In genomic region chr5:159263569-159263905, GRCh38 we compare ENCODE assay signal across 1 cellular context.
TF ChIP-seq lines count a peak whose summit lies in the region.

No MANE protein-coding gene starts in this region.

TF ChIP-seq in HepG2, 621 proteins besides CTCF, POLR2A, EP300 and RAD21 (continues in another document):
- TF ChIP-seq ZBTB10 (CRISPR knock-in tag; IDR thresholded peaks at IDR 0.05; ENCODE audit: borderline replicate concordance) (0 out of 2 replicates have a peak, but pooled peaks have one; percentile 7), MAZ (IDR thresholded peaks at IDR 0.05; ENCODE audit: borderline replicate concordance, low read depth, low read length) (no peak), MAZ (CRISPR knock-in tag; IDR thresholded peaks at IDR 0.05; ENCODE audit: low read depth) (no peak), ZSCAN22 (CRISPR knock-in tag; IDR thresholded peaks at IDR 0.05) (no peak), CBFB (CRISPR knock-in tag; IDR thresholded peaks at IDR 0.05) (no peak), GABPA (IDR thresholded peaks at IDR 0.05; ENCODE audit: low read depth, low read length) (no peak), GABPA (CRISPR knock-in tag; IDR thresholded peaks at IDR 0.05; ENCODE audit: low read depth) (no peak), CSRNP1 (CRISPR knock-in tag; IDR thresholded peaks at IDR 0.05) (no peak), ZNF224 (CRISPR knock-in tag; IDR thresholded peaks at IDR 0.05) (0 out of 2 replicates have a peak, but pooled peaks have one; percentile 40), ZMAT3 (CRISPR knock-in tag; conservative IDR thresholded peaks at IDR 0.05) (0 out of 2 replicates have a peak, but pooled peaks have one; percentile 1), YEATS4 (CRISPR knock-in tag; IDR thresholded peaks at IDR 0.05; ENCODE audit: borderline replicate concordance) (no peak), ZNF407 (CRISPR knock-in tag; IDR thresholded peaks at IDR 0.05; ENCODE audit: not compliant biosample characterization) (no peak), ZNF773 (CRISPR knock-in tag; IDR thresholded peaks at IDR 0.05; ENCODE audit: borderline replicate concordance) (no peak), ARID3A (IDR thresholded peaks at IDR 0.05; ENCODE audit: low read depth, low read length) (no peak), ZNF891 (CRISPR knock-in tag; IDR thresholded peaks at IDR 0.05) (no peak), KDM5A (IDR thresholded peaks at IDR 0.05; ENCODE audit: borderline replicate concordance, low read length) (peak; percentile 15; the same call in 1 of the 2 replicates), ZHX1 (CRISPR knock-in tag; IDR thresholded peaks at IDR 0.05; ENCODE audit: low read depth) (no peak), ZBTB14 (CRISPR knock-in tag; IDR thresholded peaks at IDR 0.05) (no peak), HNRNPLL (IDR thresholded peaks at IDR 0.05; ENCODE audit: low read depth, low read length, poor library complexity, severe bottlenecking) (no peak), ASH2L (IDR thresholded peaks at IDR 0.05; ENCODE audit: insufficient read length, low read depth, low read length) (no peak), ZNF501 (CRISPR knock-in tag; IDR thresholded peaks at IDR 0.05) (no peak), SIN3A (IDR thresholded peaks at IDR 0.05; ENCODE audit: borderline replicate concordance, low read depth, low read length) (no peak), MEF2D (CRISPR knock-in tag; IDR thresholded peaks at IDR 0.05) (no peak), EZH2 (conservative IDR thresholded peaks at IDR 0.05; ENCODE audit: low read depth, low read length) (no peak), NPAS2 (CRISPR knock-in tag; IDR thresholded peaks at IDR 0.05; ENCODE audit: borderline replicate concordance) (no peak), JARID2 (CRISPR knock-in tag; IDR thresholded peaks at IDR 0.05; ENCODE audit: insufficient replicate concordance) (no peak), ZNF446 (CRISPR knock-in tag; IDR thresholded peaks at IDR 0.05) (no peak), IKZF5 (CRISPR knock-in tag; IDR thresholded peaks at IDR 0.05) (no peak), ZNF775 (CRISPR knock-in tag; IDR thresholded peaks at IDR 0.05; ENCODE audit: borderline replicate concordance) (no peak), ZNF777 (CRISPR knock-in tag; IDR thresholded peaks at IDR 0.05) (no peak), FLYWCH1 (CRISPR knock-in tag; IDR thresholded peaks at IDR 0.05) (no peak), BCL6 (CRISPR knock-in tag; IDR thresholded peaks at IDR 0.05) (no peak), HMG20B (CRISPR knock-in tag; conservative IDR thresholded peaks at IDR 0.05) (no peak), SRSF1 (optimal IDR thresholded peaks at IDR 0.05; ENCODE audit: low read depth, low read length) (no peak), JDP2 (CRISPR knock-in tag; IDR thresholded peaks at IDR 0.05; ENCODE audit: borderline replicate concordance) (no peak)
